In genomic region chr4:59002148-59002547, GRCh38 we compare ENCODE assay signal across 34 cellular contexts.
"Had no signal": no experiment of that assay in that cellular context is flagged by ENCODE, and none has a peak within 500 bp of the region (broad histone marks: within the 10 kb centered on the region; RNA-seq: fewer than 3 reads in every experiment).

No MANE protein-coding gene starts in this region.

- DNase-seq: Karpas-422, Kasumi-1, MG63, MM.1S, MV-4-11, NCI-H1048, NCI-H1092, NCI-H1092 treated with DMSO at 0.1 percent for 48 hours, NCI-H1105, NCI-H1105 treated with DMSO at 0.1 percent for 48 hours, NCI-H1417, NCI-H1417 treated with DMSO at 0.1 percent for 48 hours, NCI-H1436, NCI-H1436 treated with DMSO at 0.1 percent for 48 hours, NCI-H146, NCI-H1694, NCI-H1694 treated with DMSO at 0.1 percent for 48 hours, NCI-H187, NCI-H187 treated with DMSO at 0.1 percent for 48 hours, NCI-H1930, NCI-H2029, NCI-H2029 treated with DMSO at 0.1 percent for 48 hours, NCI-H2081, NCI-H2081 treated with DMSO at 0.1 percent for 48 hours, NCI-H2107, NCI-H2171, NCI-H2171 treated with DMSO at 0.1 percent for 48 hours, NCI-H2227 treated with DMSO at 0.1 percent for 48 hours, NCI-H226, NCI-H345, NCI-H446, NCI-H446 treated with DMSO at 0.1 percent for 48 hours, NCI-H510A, NCI-H510A treated with DMSO at 0.1 percent for 48 hours had no signal

- H3K4me3 ChIP-seq: MG63 had no signal

- H3K36me3 ChIP-seq: MG63 had no signal

- H3K9me3 ChIP-seq: MG63 had no signal
